ENCODE assay signal across 26 cellular contexts in genomic region chr5:127643607-127644006, GRCh38. TPM values are rescaled to one million over a fixed set of nuclear protein-coding genes. Genes with fewer than 3 reads are reported as not detected.
DNase-seq lines count a peak whose midpoint lies in the region; ATAC-seq and TF ChIP-seq lines count a peak whose summit lies in the region.
"Had no signal": no experiment of that assay in that cellular context is flagged by ENCODE, and none has a peak within 500 bp of the region (broad histone marks: within the 10 kb centered on the region; RNA-seq: fewer than 3 reads in every experiment).

No MANE protein-coding gene starts in this region.

- H3K36me3 ChIP-seq in left ventricle myocardium inferior (no peaks in the 10 kb centered on the region), psoas muscle (ENCODE audit: insufficient read depth in 1 of 2, low read depth in 1 of 2) (no peaks in the 10 kb centered on the region), vagina (no peaks in the 10 kb centered on the region)
- H3K36me3 ChIP-seq: SJSA1 had no signal

- H3K4me3 ChIP-seq in left ventricle myocardium inferior (no peak overlapping the region), psoas muscle (no peak overlapping the region), vagina (no peak overlapping the region)
- H3K4me3 ChIP-seq: GM12878, SJSA1 had no signal

- no peaks in the 10 kb centered on the region for H3K27me3 ChIP-seq in left ventricle myocardium inferior (ENCODE audit: low read depth)
- no peaks in the 10 kb centered on the region for H3K27me3 ChIP-seq in psoas muscle (ENCODE audit: insufficient read depth in 3 of 3, low read length in 2 of 3)
- no peaks in the 10 kb centered on the region for H3K27me3 ChIP-seq in vagina

- intact Hi-C loops in left ventricle myocardium inferior (cut with micrococcal nuclease) (no loop called here), left cardiac atrium (cut with DNase I) (no loop called here), left ventricle myocardium superior (cut with micrococcal nuclease) (no loop called here), psoas muscle (cut with DNase I) (no loop called here), vagina (cut with DNase I) (no loop called here)

- H3K4me1 ChIP-seq in left ventricle myocardium inferior (peaks cover 18% of the 10 kb centered on the region), psoas muscle (peaks cover 18% of the 10 kb centered on the region), vagina (no peaks in the 10 kb centered on the region)
- H3K4me1 ChIP-seq: SJSA1 had no signal

- TF ChIP-seq POLR2A in vagina (IDR thresholded peaks at IDR 0.05): no peak

- 22 to 30% (median 26%) methylated on average over 1 of the region's 1 CpG for WGBS in psoas muscle, 3 donors

- TF ChIP-seq CTCF in left ventricle myocardium inferior (IDR thresholded peaks at IDR 0.05; ENCODE audit: borderline replicate concordance): no peak
- no peak for TF ChIP-seq CTCF in psoas muscle (IDR thresholded peaks at IDR 0.05)
- TF ChIP-seq CTCF in vagina (IDR thresholded peaks at IDR 0.05): no peak

- ATAC-seq in left cardiac atrium (no peak), left ventricle myocardium superior (peak; percentile 82), psoas muscle (peak; percentile 42 to 84 (median 69)), GM19324 (IDR thresholded peaks at IDR 0.05; ENCODE audit: low FRiP score, unreplicated experiment) (no peak)
- ATAC-seq: GM12878, PC-3 had no signal

- DNase-seq in left ventricle myocardium inferior (no peak), left cardiac atrium (no peak), left ventricle myocardium superior (no peak), psoas muscle (no peak), epidermal melanocyte (ENCODE audit: insufficient read length, low spot score) (no peak), vagina (ENCODE audit: extremely low spot score in 2 of 2) (no peak)
- DNase-seq: C1 segment of cervical spinal cord; CD4-positive, alpha-beta memory T cell; COR-L47; EL; GDM1; NCI-H1048; NCI-H1694; NCI-H2029 treated with DMSO at 0.1 percent for 48 hours; NCI-H446 treated with DMSO at 0.1 percent for 48 hours; NCI-H526; NCI-H82; NK-92 treated with Interleukin-12 subunit alpha and Interleukin-12 subunit beta, amount 100 ng/mL, for 24 hours; PC-3 had no signal

- H3K27ac ChIP-seq in left ventricle myocardium inferior (replicated peaks) (peak overlapping the region; percentile 24), psoas muscle (peak overlapping the region; percentile 13), vagina (no peak overlapping the region)
- H3K27ac ChIP-seq: HL-60, KMS-11, SJSA1 had no signal

- H3K9me3 ChIP-seq in left ventricle myocardium inferior (replicated peaks) (no peaks in the 10 kb centered on the region), psoas muscle (no peaks in the 10 kb centered on the region), vagina (no peaks in the 10 kb centered on the region)
- H3K9me3 ChIP-seq: SJSA1 had no signal

RNA-seq across cellular contexts. Expression of gene CTXN3, which starts 5.3 kb away (rescaled TPM):
- total RNA-seq in left ventricle myocardium inferior (not detected), left cardiac atrium (not detected), left ventricle myocardium superior (not detected), psoas muscle (under 1 TPM in 2 of 4 donors, not detected in 2; 0.61 to 0.69 TPM), vagina (not detected)
- under 1 TPM in 2 of 3 donors, not detected in 1; 0.06 to 0.40 TPM for polyA plus RNA-seq in psoas muscle
- total RNA-seq: A673; CD4-positive, alpha-beta memory T cell; GM12878; PC-3; SJSA1 had no signal
- polyA plus RNA-seq: CD4-positive, alpha-beta memory T cell; GM12878; IgD-negative memory B cell had no signal

RNA-seq across cellular contexts. Expression of gene CCDC192, which starts 59.6 kb away (rescaled TPM):
- not detected for total RNA-seq in left ventricle myocardium inferior
- not detected for total RNA-seq in left cardiac atrium
- not detected for total RNA-seq in left ventricle myocardium superior
- 1 to 10 TPM in 1 of 4 donors, not detected in 3; 1.2 TPM for total RNA-seq in psoas muscle
- polyA plus RNA-seq in psoas muscle: under 1 TPM in 2 of 3 donors, not detected in 1; 0.12 to 0.19 TPM
- not detected for total RNA-seq in vagina
- total RNA-seq: A673; CD4-positive, alpha-beta memory T cell; GM12878; PC-3; SJSA1 had no signal
- polyA plus RNA-seq: CD4-positive, alpha-beta memory T cell; IgD-negative memory B cell had no signal

Comparison
In these comparisons a context has a peak if more than half of its experiments do, and no peak if none do; other contexts are left out.
1. ATAC-seq: peak in left ventricle myocardium superior (single experiment) and psoas muscle (4 of 4); none in left cardiac atrium (0 of 2) and GM19324 (single experiment).